18 cellular contexts compared by ENCODE assay signal in genomic region chr5:98791928-98792580, GRCh38. TPM values are rescaled to one million over a fixed set of nuclear protein-coding genes. Genes with fewer than 3 reads are reported as not detected.
A peak's percentile ranks its signal among the peaks of the same experiment; 100 is the strongest.
DNase-seq lines count a peak whose midpoint lies in the region; ATAC-seq and TF ChIP-seq lines count a peak whose summit lies in the region.
"Had no signal": no experiment of that assay in that cellular context is flagged by ENCODE, and none has a peak within 500 bp of the region (broad histone marks: within the 10 kb centered on the region; RNA-seq: fewer than 3 reads in every experiment).

No MANE protein-coding gene starts in this region.

- CTCF ChIA-PET in SK-N-SH (lab: Yijun Ruan, JAX), result interaction anchor here (24.4 kb wide), 1 partner anchor 19 kb away, joined by 409 read pairs; the partner anchor contains the start of gene RGMB

- 85% methylated on average over 7 of the region's 7 CpGs for WGBS in SK-N-SH (ENCODE audit: low lambda C conversion rate)

- H3K9ac ChIP-seq in SK-N-SH (no peak overlapping the region), stomach smooth muscle (ENCODE audit: low read length in 2 of 2) (no peak overlapping the region), Karpas-422 (ENCODE audit: low read length) (no peak overlapping the region)
- H3K9ac ChIP-seq: KMS-11 had no signal

- H4K20me1 ChIP-seq in SK-N-SH (ENCODE audit: insufficient read depth) (peaks cover 96% of the 10 kb centered on the region), Karpas-422 (ENCODE audit: insufficient read depth, low read depth, low read length) (0 out of 2 replicates have a peak, but pooled peaks cover 3% of the 10 kb centered on the region)

- H3K4me1 ChIP-seq in SK-N-SH (ENCODE audit: control insufficient read depth in 1 of 2, insufficient read depth in 2 of 2, low read depth in 1 of 2, low read length in 1 of 2) (peaks cover 0 to 55% of the 10 kb centered on the region in 2 experiments), stomach smooth muscle (ENCODE audit: control insufficient read depth, insufficient read depth, low read length) (peaks cover 53% of the 10 kb centered on the region), Karpas-422 (ENCODE audit: low read length) (no peaks in the 10 kb centered on the region), right atrium auricular region (peaks cover 0 to 14% of the 10 kb centered on the region in 2 donors)

- H3K27me3 ChIP-seq in SK-N-SH (ENCODE audit: insufficient read depth) (no peaks in the 10 kb centered on the region), stomach smooth muscle (ENCODE audit: control insufficient read depth in 1 of 2, insufficient read depth in 2 of 2, low read length in 2 of 2) (no peaks in the 10 kb centered on the region), Karpas-422 (ENCODE audit: low read length) (no peaks in the 10 kb centered on the region), right atrium auricular region (no peaks in the 10 kb centered on the region)
- H3K27me3 ChIP-seq: MG63 had no signal

- POLR2A ChIA-PET in SK-N-SH (lab: Yijun Ruan, JAX), result no interaction called here

- H3F3A ChIP-seq in SK-N-SH (replicated peaks; ENCODE audit: insufficient read depth), result peaks cover 69% of the 10 kb centered on the region

- TF ChIP-seq RAD21 in SK-N-SH (IDR thresholded peaks at IDR 0.05; ENCODE audit: low read length), result no peak

- H3K4me3 ChIP-seq in SK-N-SH (ENCODE audit: low read depth in 2 of 2, low read length in 1 of 2), result no peak overlapping the region
- peak overlapping the region in 1 of 2 donors; percentile 3 for H3K4me3 ChIP-seq in stomach smooth muscle (ENCODE audit: low read length in 2 of 2)
- no peak overlapping the region for H3K4me3 ChIP-seq in Karpas-422 (ENCODE audit: low read length)
- no peak overlapping the region for H3K4me3 ChIP-seq in right atrium auricular region
- H3K4me3 ChIP-seq: MG63, PC-9 had no signal

- no peaks in the 10 kb centered on the region for H3K9me3 ChIP-seq in SK-N-SH
- no peaks in the 10 kb centered on the region for H3K9me3 ChIP-seq in stomach smooth muscle (ENCODE audit: control insufficient read depth in 2 of 2, low read length in 2 of 2)
- no peaks in the 10 kb centered on the region for H3K9me3 ChIP-seq in Karpas-422 (ENCODE audit: low read length)
- no peaks in the 10 kb centered on the region for H3K9me3 ChIP-seq in right atrium auricular region
- H3K9me3 ChIP-seq: MG63 had no signal

- H3K9me2 ChIP-seq in SK-N-SH (no peaks in the 10 kb centered on the region), Karpas-422 (replicated peaks; ENCODE audit: insufficient read depth, low read length) (no peaks in the 10 kb centered on the region)

- no peak for DNase-seq in SK-N-SH
- DNase-seq in astrocyte of the hippocampus (ENCODE audit: low read depth, low spot score), result peak; percentile 54
- peak; percentile 10 for DNase-seq in myocyte (ENCODE audit: low read depth)
- no peak for DNase-seq in Karpas-422
- DNase-seq in right atrium auricular region (ENCODE audit: low spot score), result no peak
- DNase-seq: 8988T, COR-L47, GOT3, MG63, NCI-H1092 treated with DMSO at 0.1 percent for 48 hours, NCI-H1694 treated with DMSO at 0.1 percent for 48 hours, NCI-H446, PC-9 had no signal

- H3K4me2 ChIP-seq in SK-N-SH (no peak overlapping the region), Karpas-422 (ENCODE audit: low read depth, low read length, poor library complexity, severe bottlenecking) (no peak overlapping the region)
- H3K4me2 ChIP-seq: PC-9 had no signal

- H3K79me2 ChIP-seq in SK-N-SH (ENCODE audit: insufficient read depth) (peaks cover 86% of the 10 kb centered on the region), Karpas-422 (ENCODE audit: low read length) (no peaks in the 10 kb centered on the region)

- TF ChIP-seq CTCF in SK-N-SH (IDR thresholded peaks at IDR 0.05) (no peak), right atrium auricular region (IDR thresholded peaks at IDR 0.05) (no peak)

- ATAC-seq in SK-N-SH treated with all-trans-retinoic acid at 6 μM for 48 hours (no peak), GM21390 (IDR thresholded peaks at IDR 0.05; ENCODE audit: unreplicated experiment) (no peak)

- TF ChIP-seq EP300 in SK-N-SH (IDR thresholded peaks at IDR 0.05; ENCODE audit: borderline replicate concordance in 1 of 2, low read depth in 1 of 2, low read length in 1 of 2), result no peak

- peak overlapping the region in 1 of 2 experiments; percentile 46; a peak in 2 of 4 replicates for H3K27ac ChIP-seq in SK-N-SH (ENCODE audit: low read depth in 2 of 2, low read length in 1 of 2)
- peak overlapping the region; percentile 24 for H3K27ac ChIP-seq in stomach smooth muscle (ENCODE audit: low read length)
- H3K27ac ChIP-seq in Karpas-422 (ENCODE audit: low read length), result no peak overlapping the region
- H3K27ac ChIP-seq in right atrium auricular region, result no peak overlapping the region
- H3K27ac ChIP-seq: C4-2B, KMS-11, PC-9 had no signal

- H2AFZ ChIP-seq in SK-N-SH (ENCODE audit: low read depth) (no peak overlapping the region), Karpas-422 (ENCODE audit: low read length) (no peak overlapping the region)
- H2AFZ ChIP-seq: PC-9 had no signal

- H3K36me3 ChIP-seq in SK-N-SH (replicated peaks in 1 of 2; ENCODE audit: control insufficient read depth in 1 of 2, insufficient read depth in 2 of 2, low read length in 1 of 2) (peaks cover 40 to 64% of the 10 kb centered on the region in 2 experiments), stomach smooth muscle (ENCODE audit: control insufficient read depth in 2 of 2, insufficient read depth in 2 of 2, low read length in 2 of 2) (peaks cover 9 to 14% of the 10 kb centered on the region in 2 donors), Karpas-422 (ENCODE audit: insufficient read depth, low read length) (no peaks in the 10 kb centered on the region), right atrium auricular region (peaks cover 10% of the 10 kb centered on the region)

TF ChIP-seq in SK-N-SH, 30 proteins besides CTCF, POLR2A, EP300 and RAD21:
- TF ChIP-seq MEF2A (IDR thresholded peaks at IDR 0.05; ENCODE audit: borderline replicate concordance, low read depth) (no peak), JUND (IDR thresholded peaks at IDR 0.05) (peak; percentile 5; the same call in 1 of the 2 replicates)
TF ChIP-seq in SK-N-SH: peak in this region for 1.

TF ChIP-seq in SK-N-SH treated with all-trans-retinoic acid at 6 μM for 48 hours, 23 proteins besides CTCF, POLR2A, EP300 and RAD21:
- TF ChIP-seq ZNF70 (CRISPR knock-in tag; IDR thresholded peaks at IDR 0.05) (no peak), CSDC2 (CRISPR knock-in tag; IDR thresholded peaks at IDR 0.05) (no peak), OSR1 (CRISPR knock-in tag; IDR thresholded peaks at IDR 0.05) (no peak), CSRNP3 (CRISPR knock-in tag; IDR thresholded peaks at IDR 0.05) (no peak), ESRRG (CRISPR knock-in tag; IDR thresholded peaks at IDR 0.05) (no peak), BACH2 (CRISPR knock-in tag; IDR thresholded peaks at IDR 0.05; ENCODE audit: borderline replicate concordance) (no peak), ZNF565 (CRISPR knock-in tag; conservative IDR thresholded peaks at IDR 0.05; ENCODE audit: low read depth) (no peak), TSHZ2 (CRISPR knock-in tag; IDR thresholded peaks at IDR 0.05) (no peak)

RNA-seq across cellular contexts. Expression of gene RGMB, which starts 18.6 kb away (rescaled TPM):
- polyA plus RNA-seq in SK-N-SH (2012; rRNA removed), result 72.6 and 86.7 TPM in 2 replicates
- polyA plus RNA-seq in SK-N-SH (2012; cell fraction: cytosol; rRNA removed), result 71.7 and 77.5 TPM in 2 replicates
- polyA plus RNA-seq in SK-N-SH (2012; cell fraction: nucleus; rRNA removed), result 242 and 373 TPM in 2 replicates
- 206 and 220 TPM in 2 replicates for total RNA-seq in myocyte
- polyA plus RNA-seq in myocyte (2012), result 77.0 TPM
- 0.94 and 3.1 TPM in 2 replicates for total RNA-seq in Karpas-422 (2014; rRNA removed; shearing (Covaris generic); ENCODE audit: low replicate concordance)
- total RNA-seq in right atrium auricular region, result 10 to 100 TPM; 18.2 to 25.4 TPM

Comparison
In these comparisons a context has a peak if more than half of its experiments do, and no peak if none do; other contexts are left out.
1. DNase-seq: peak in astrocyte of the hippocampus (single experiment) and myocyte (single experiment); none in SK-N-SH (single experiment), Karpas-422 (single experiment) and right atrium auricular region (single experiment).